7 cellular contexts compared by ENCODE assay signal in the genomic region with DNA sequence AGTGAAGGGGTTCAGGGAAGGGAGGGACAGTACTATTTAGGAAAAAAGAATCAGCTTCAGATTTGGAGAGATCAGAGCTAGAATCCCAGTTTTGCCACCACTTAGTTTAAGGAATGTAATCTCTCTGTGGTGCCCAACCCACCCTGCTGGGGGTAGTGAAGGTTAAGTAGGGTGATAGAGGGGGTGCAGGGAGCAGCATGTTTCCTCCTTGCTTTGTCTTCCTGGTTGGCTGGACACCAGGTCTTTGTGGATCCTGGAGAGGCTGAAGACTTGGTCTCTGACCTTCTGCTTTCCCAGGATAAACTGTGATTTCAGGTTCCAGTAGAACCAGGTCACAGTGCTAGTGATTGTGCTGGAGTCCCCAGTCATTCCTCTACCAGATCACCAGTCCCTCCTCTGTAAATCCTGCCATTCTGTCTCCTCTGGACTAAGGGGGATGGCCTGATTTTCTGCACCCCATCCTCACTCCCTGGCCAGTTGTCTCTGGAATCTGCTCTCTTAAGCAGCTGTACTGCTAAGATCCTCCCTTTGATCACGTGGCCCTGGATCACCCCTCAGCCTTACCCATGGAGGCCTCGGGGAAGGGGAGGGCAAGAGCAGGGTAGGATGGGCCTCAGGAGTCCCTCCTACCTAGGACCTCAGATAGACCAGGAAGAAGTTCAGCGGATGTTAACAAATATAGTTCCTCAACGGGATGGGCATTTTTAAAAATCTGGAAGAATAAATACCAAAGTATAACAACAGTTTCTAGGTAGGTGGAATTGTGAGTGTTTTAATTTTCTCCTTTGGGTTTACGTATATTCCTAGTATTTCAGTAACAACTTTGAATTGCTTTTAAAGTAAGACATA. TPM values are rescaled to one million over a fixed set of nuclear protein-coding genes. Genes with fewer than 3 reads are reported as not detected.
DNase-seq lines count a peak whose midpoint lies in the region; ATAC-seq and TF ChIP-seq lines count a peak whose summit lies in the region.
"Had no signal": no experiment of that assay in that cellular context is flagged by ENCODE, and none has a peak within 500 bp of the region (broad histone marks: within the 10 kb centered on the region; RNA-seq: fewer than 3 reads in every experiment).

No MANE protein-coding gene starts in this region.

- H3K9me3 Mint-ChIP-seq in stimulated activated naive CD8-positive, alpha-beta T cell treated with anti-CD3 and anti-CD28 coated beads, Interleukin-15, Interleukin-2, amounts not matched to agents 100 ng/mL and 50 ng/mL, for 24 hours, result no peaks in the 10 kb centered on the region

- H3K27me3 ChIP-seq in hepatocyte, result no peaks in the 10 kb centered on the region

- peaks cover 37% of the 10 kb centered on the region for H3K4me1 Mint-ChIP-seq in stimulated activated naive CD8-positive, alpha-beta T cell treated with anti-CD3 and anti-CD28 coated beads, Interleukin-15, Interleukin-2, amounts not matched to agents 100 ng/mL and 50 ng/mL, for 24 hours (ENCODE audit: low read depth)

- 29% methylated on average over 5 of the region's 5 CpGs for WGBS in hepatocyte (ENCODE audit: low lambda C conversion rate, missing lambda C conversion rate)

- H3K4me3 Mint-ChIP-seq in stimulated activated naive CD8-positive, alpha-beta T cell treated with anti-CD3 and anti-CD28 coated beads, Interleukin-15, Interleukin-2, amounts not matched to agents 100 ng/mL and 50 ng/mL, for 24 hours, result no peak overlapping the region

- H3K27me3 Mint-ChIP-seq in stimulated activated naive CD8-positive, alpha-beta T cell treated with anti-CD3 and anti-CD28 coated beads, Interleukin-15, Interleukin-2, amounts not matched to agents 100 ng/mL and 50 ng/mL, for 24 hours, result no peaks in the 10 kb centered on the region

- H3K27ac ChIP-seq in hepatocyte, result peak overlapping the region; percentile 59

- no peaks in the 10 kb centered on the region for H3K36me3 Mint-ChIP-seq in stimulated activated naive CD8-positive, alpha-beta T cell treated with anti-CD3 and anti-CD28 coated beads, Interleukin-15, Interleukin-2, amounts not matched to agents 100 ng/mL and 50 ng/mL, for 24 hours (ENCODE audit: low read depth)

- CTCF ChIA-PET in HEK293T (lab: Yijun Ruan, JAX), result no interaction called here

- no peak overlapping the region for H3K4me3 ChIP-seq in hepatocyte

- no peaks in the 10 kb centered on the region for H3K9me3 ChIP-seq in hepatocyte (ENCODE audit: low read depth)

- peaks cover 39% of the 10 kb centered on the region for H3K79me2 ChIP-seq in hepatocyte

- no peaks in the 10 kb centered on the region for H3K36me3 ChIP-seq in hepatocyte (replicated peaks; ENCODE audit: insufficient read depth, low read depth)

- H2AFZ ChIP-seq in hepatocyte, result no peak overlapping the region

- no peak for ATAC-seq in stimulated activated naive CD8-positive, alpha-beta T cell treated with anti-CD3 and anti-CD28 coated beads, Interleukin-15, Interleukin-2, amounts not matched to agents 100 U/mL and 50 U/mL, for 24 hours

- no peaks in the 10 kb centered on the region for H3K9me2 ChIP-seq in hepatocyte (replicated peaks; ENCODE audit: insufficient read depth)

- DNase-seq in stimulated activated naive CD8-positive, alpha-beta T cell treated with anti-CD3 and anti-CD28 coated beads, Interleukin-15, Interleukin-2, amounts not matched to agents 100 U/mL and 50 U/mL, for 24 hours, result no peak
- DNase-seq in hepatocyte (ENCODE audit: low spot score) (peak; percentile 89), HEK293T (ENCODE audit: extremely low spot score) (no peak), AML-193 (lab: John Stamatoyannopoulos, UW) (no peak), activated gamma-delta T cell treated with Interleukin-2 at 50 U/mL for 16 hours (no peak)
- DNase-seq: activated CD8-positive, alpha-beta memory T cell treated with anti-CD3 and anti-CD28 coated beads for 24 hours had no signal

- peak overlapping the region; percentile 27 for H3K27ac Mint-ChIP-seq in stimulated activated naive CD8-positive, alpha-beta T cell treated with anti-CD3 and anti-CD28 coated beads, Interleukin-15, Interleukin-2, amounts not matched to agents 100 ng/mL and 50 ng/mL, for 24 hours

- H4K20me1 ChIP-seq in hepatocyte (ENCODE audit: insufficient read depth, poor library complexity, severe bottlenecking), result no peaks in the 10 kb centered on the region

- peak overlapping the region; percentile 59 for H3K4me2 ChIP-seq in hepatocyte

- POLR2A ChIA-PET in HEK293T (lab: Yijun Ruan, JAX), result interaction anchor here (1.5 kb wide), 1 partner anchor 171 kb away, joined by 3 read pairs; no protein-coding TSS in a partner anchor

- H3K4me1 ChIP-seq in hepatocyte (ENCODE audit: insufficient read depth), result peaks cover 37% of the 10 kb centered on the region

- no peak for TF ChIP-seq CTCF in hepatocyte (IDR thresholded peaks at IDR 0.05; ENCODE audit: poor library complexity)

TF ChIP-seq in HEK293T, 16 proteins besides CTCF, POLR2A, EP300 and RAD21:
- TF ChIP-seq SUZ12 (IDR thresholded peaks at IDR 0.05), result no peak
- TF ChIP-seq TARDBP (IDR thresholded peaks at IDR 0.05), result no peak
- no peak for TF ChIP-seq ZNF384 (IDR thresholded peaks at IDR 0.05)
- no peak for TF ChIP-seq L3MBTL2 (conservative IDR thresholded peaks at IDR 0.05)
- TF ChIP-seq ARNT (IDR thresholded peaks at IDR 0.05), result no peak
- TF ChIP-seq HDGF (IDR thresholded peaks at IDR 0.05; ENCODE audit: borderline replicate concordance), result no peak
- TF ChIP-seq ELF4 (IDR thresholded peaks at IDR 0.05), result no peak
- TF ChIP-seq LEF1 (IDR thresholded peaks at IDR 0.05; ENCODE audit: borderline replicate concordance), result no peak
- no peak for TF ChIP-seq BHLHE40 (IDR thresholded peaks at IDR 0.05; ENCODE audit: borderline replicate concordance)
- no peak for TF ChIP-seq SP1 (IDR thresholded peaks at IDR 0.05)
- TF ChIP-seq, protein P1, sequence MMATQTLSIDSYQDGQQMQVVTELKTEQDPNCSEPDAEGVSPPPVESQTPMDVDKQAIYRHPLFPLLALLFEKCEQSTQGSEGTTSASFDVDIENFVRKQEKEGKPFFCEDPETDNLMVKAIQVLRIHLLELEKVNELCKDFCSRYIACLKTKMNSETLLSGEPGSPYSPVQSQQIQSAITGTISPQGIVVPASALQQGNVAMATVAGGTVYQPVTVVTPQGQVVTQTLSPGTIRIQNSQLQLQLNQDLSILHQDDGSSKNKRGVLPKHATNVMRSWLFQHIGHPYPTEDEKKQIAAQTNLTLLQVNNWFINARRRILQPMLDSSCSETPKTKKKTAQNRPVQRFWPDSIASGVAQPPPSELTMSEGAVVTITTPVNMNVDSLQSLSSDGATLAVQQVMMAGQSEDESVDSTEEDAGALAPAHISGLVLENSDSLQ (IDR thresholded peaks at IDR 0.05), result no peak
- TF ChIP-seq FOXA1 (IDR thresholded peaks at IDR 0.05), result no peak

RNA-seq across cellular contexts. Expression of a gene that starts 3.1 kb away (rescaled TPM):
- 10.8 and 16.0 TPM in 2 replicates for total RNA-seq in hepatocyte
- polyA plus RNA-seq in hepatocyte, result 10.0 and 14.0 TPM in 2 replicates

RNA-seq across cellular contexts. Expression of a gene that starts 5.0 kb away (rescaled TPM):
- total RNA-seq in hepatocyte, result 39.1 and 54.6 TPM in 2 replicates
- polyA plus RNA-seq in hepatocyte, result 81.1 and 88.6 TPM in 2 replicates

RNA-seq across cellular contexts. Expression of a gene that starts 11.2 kb away (rescaled TPM):
- total RNA-seq in hepatocyte, result not detected in 2 replicates
- polyA plus RNA-seq in hepatocyte, result 0.77 TPM in 1 of 2 replicates, not detected in the other

RNA-seq across cellular contexts. Expression of a gene that starts 44.2 kb away (rescaled TPM):
- 343 and 389 TPM in 2 replicates for total RNA-seq in hepatocyte
- polyA plus RNA-seq in hepatocyte, result 132 and 133 TPM in 2 replicates

RNA-seq across cellular contexts. Expression of a gene that starts 54.6 kb away (rescaled TPM):
- 135 and 150 TPM in 2 replicates for total RNA-seq in hepatocyte
- 457 and 458 TPM in 2 replicates for polyA plus RNA-seq in hepatocyte
